In the genomic region with DNA sequence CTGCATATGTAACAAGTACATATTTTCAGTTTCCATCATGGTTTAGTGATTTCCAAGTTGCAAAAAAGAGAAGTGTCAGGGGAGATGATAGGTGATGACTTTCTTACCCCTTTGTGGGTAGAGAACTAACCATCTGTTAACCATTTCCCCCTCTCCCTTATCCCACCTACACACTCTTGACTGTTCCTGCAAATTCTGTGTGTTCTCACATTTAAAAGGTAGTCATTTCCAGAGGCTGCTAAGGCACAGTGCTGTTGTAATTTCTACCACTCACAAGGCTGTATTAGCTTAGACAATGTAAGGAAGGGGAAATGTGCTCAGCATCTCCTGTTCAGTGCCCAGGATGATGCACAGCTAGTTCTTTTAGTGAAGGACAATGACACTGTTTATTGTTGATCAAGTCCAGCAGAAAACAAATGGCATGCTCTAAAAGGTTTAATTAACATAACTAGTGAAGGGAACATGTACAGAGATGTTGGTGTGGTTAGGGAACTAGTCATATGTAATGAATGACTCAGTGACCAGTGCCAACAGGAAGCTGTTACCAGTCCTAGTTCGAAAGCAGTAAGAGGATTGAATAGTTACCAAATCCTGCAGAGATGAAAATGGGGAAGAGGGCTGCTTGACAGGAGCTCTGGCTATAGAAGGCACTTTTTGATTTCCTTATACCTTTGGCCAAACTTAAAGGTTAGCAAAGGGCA, we compare ENCODE assay signal across 9 cellular contexts.
DNase-seq lines count a peak whose midpoint lies in the region; ATAC-seq and TF ChIP-seq lines count a peak whose summit lies in the region.
"Had no signal": no experiment of that assay in that cellular context is flagged by ENCODE, and none has a peak within 500 bp of the region (broad histone marks: within the 10 kb centered on the region; RNA-seq: fewer than 3 reads in every experiment).

No MANE protein-coding gene starts in this region.

- no peak overlapping the region for H3K4me3 ChIP-seq in osteoblast (ENCODE audit: insufficient read depth, low read length)

- H3K27me3 ChIP-seq in osteoblast (ENCODE audit: insufficient read depth, low read length), result no peaks in the 10 kb centered on the region

- H3K79me2 ChIP-seq in osteoblast (ENCODE audit: insufficient read depth, low read length), result no peaks in the 10 kb centered on the region

- ATAC-seq in GM18907 (IDR thresholded peaks at IDR 0.05; ENCODE audit: unreplicated experiment), result peak; percentile 85
- peak; percentile 68 for ATAC-seq in HG02852 (IDR thresholded peaks at IDR 0.05; ENCODE audit: unreplicated experiment)

- no peaks in the 10 kb centered on the region for H3K9me3 ChIP-seq in osteoblast (ENCODE audit: low read depth, low read length)

- no peak for TF ChIP-seq CTCF in osteoblast (IDR thresholded peaks at IDR 0.05; ENCODE audit: extremely low read depth, low read depth, low read length)

- peaks cover 8% of the 10 kb centered on the region for H3K4me1 ChIP-seq in osteoblast (ENCODE audit: insufficient read depth, low read length)

- H3K36me3 ChIP-seq in osteoblast (ENCODE audit: insufficient read depth, low read length), result no peaks in the 10 kb centered on the region

- no peak overlapping the region for H3K27ac ChIP-seq in osteoblast (ENCODE audit: low read depth, low read length)

- peak overlapping the region; percentile 60 for H2AFZ ChIP-seq in osteoblast (ENCODE audit: low read length)

- H4K20me1 ChIP-seq in osteoblast (ENCODE audit: insufficient read depth, low read length), result no peaks in the 10 kb centered on the region

- H3K4me2 ChIP-seq in osteoblast (ENCODE audit: insufficient read depth, low read length), result no peak overlapping the region

- DNase-seq in SKM-1 treated with dmso at 0.1 percent for 144 hours (lab: John Stamatoyannopoulos, UW; ENCODE audit: unreplicated experiment) (peak; percentile 78), osteoblast (ENCODE audit: insufficient read length, low spot score, missing footprints) (no peak), cerebellar nuclear complex (lab: John Stamatoyannopoulos, UW) (no peak), AML-193 (lab: John Stamatoyannopoulos, UW) (no peak), COR-L47 (lab: John Stamatoyannopoulos, UW) (no peak), activated gamma-delta T cell treated with Interleukin-2 at 50 U/mL for 16 hours (no peak)
- DNase-seq: NCI-H2081 treated with DMSO at 0.1 percent for 48 hours had no signal
